15 cellular contexts compared by ENCODE assay signal in the genomic region with DNA sequence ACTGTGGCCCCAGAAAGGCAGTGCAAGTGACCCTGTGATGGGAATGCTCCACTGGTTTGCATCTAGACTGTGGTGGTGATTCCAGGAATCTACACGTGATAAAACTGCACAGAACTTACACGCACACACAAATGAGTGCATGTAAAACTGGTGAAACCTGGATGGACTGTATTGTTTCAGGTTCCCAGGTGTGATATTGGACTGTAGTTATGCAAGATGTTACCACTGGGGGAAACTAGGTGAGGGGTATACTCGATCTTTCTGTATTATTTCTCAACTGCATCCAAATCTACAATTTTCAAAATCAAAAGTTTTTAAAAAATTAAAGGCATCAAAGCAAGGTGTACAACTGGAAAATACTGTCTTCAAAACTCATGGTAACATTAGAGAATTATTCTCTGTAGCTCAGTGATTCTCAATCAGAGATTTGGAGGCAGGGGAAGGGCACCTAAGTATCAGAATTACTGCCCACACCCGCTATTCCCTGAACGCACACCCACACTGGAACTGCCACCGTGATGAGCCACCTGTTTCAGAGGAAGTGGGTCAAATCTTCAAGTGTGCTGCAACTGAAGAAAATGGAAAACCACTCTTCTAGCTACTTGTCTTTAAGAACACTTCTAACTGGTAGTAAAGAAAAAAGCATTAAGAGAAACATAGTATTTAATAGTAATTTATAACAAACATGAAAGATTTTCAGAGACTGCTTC. TPM values are rescaled to one million over a fixed set of nuclear protein-coding genes. Genes with fewer than 3 reads are reported as not detected.
DNase-seq lines count a peak whose midpoint lies in the region; ATAC-seq and TF ChIP-seq lines count a peak whose summit lies in the region.
"Had no signal": no experiment of that assay in that cellular context is flagged by ENCODE, and none has a peak within 500 bp of the region (broad histone marks: within the 10 kb centered on the region; RNA-seq: fewer than 3 reads in every experiment).

No MANE protein-coding gene starts in this region.

- H4K20me1 ChIP-seq in OCI-LY1 (ENCODE audit: insufficient read depth, low read length), result no peaks in the 10 kb centered on the region

- peak; percentile 19 for DNase-seq in DMS79 treated with DMSO at 0.1 percent for 48 hours (lab: John Stamatoyannopoulos, UW)
- DNase-seq in DMS79 (lab: John Stamatoyannopoulos, UW), result no peak
- DNase-seq in stimulated activated CD4-positive, alpha-beta T cell treated with anti-CD3 and anti-CD28 coated beads, TNF-alpha, amount 100 ng/mL, for 24 hours (ENCODE audit: low read depth in 3 of 3), result peak in 2 of 3 experiments; percentile 14 to 56
- DNase-seq in Right ventricle myocardium inferior (ENCODE audit: missing footprints), result no peak
- no peak for DNase-seq in NCI-H2171 (lab: John Stamatoyannopoulos, UW)
- DNase-seq: aorta, foreskin keratinocyte, KG1, mucosa of descending colon, NCI-H2081, SK-N-SH had no signal

- no peaks in the 10 kb centered on the region for H3K27me3 Mint-ChIP-seq in activated naive CD8-positive, alpha-beta T cell

- no peaks in the 10 kb centered on the region for H3K27me3 ChIP-seq in OCI-LY1 (ENCODE audit: insufficient read depth, low read length)
- H3K27me3 ChIP-seq: foreskin keratinocyte had no signal

- ATAC-seq in esophagus mucosa (no peak), Right ventricle myocardium inferior (no peak)
- ATAC-seq: foreskin keratinocyte, mucosa of descending colon had no signal

- H3K4me2 ChIP-seq in OCI-LY1 (ENCODE audit: low read length), result no peak overlapping the region
- H3K4me2 ChIP-seq: SK-N-SH had no signal

- H3K4me1 Mint-ChIP-seq in activated naive CD8-positive, alpha-beta T cell (ENCODE audit: low read depth), result peaks cover 61% of the 10 kb centered on the region

- no peak overlapping the region for H3K4me3 ChIP-seq in OCI-LY1 (ENCODE audit: low read depth, low read length, poor library complexity, severe bottlenecking)
- H3K4me3 ChIP-seq: mucosa of descending colon had no signal

- no peak overlapping the region for H3K9ac ChIP-seq in OCI-LY1 (ENCODE audit: low read length)
- H3K9ac ChIP-seq: SK-N-SH had no signal

- no peak overlapping the region for H3K27ac Mint-ChIP-seq in activated naive CD8-positive, alpha-beta T cell

- peak overlapping the region; percentile 47 for H3K27ac ChIP-seq in OCI-LY1 (ENCODE audit: low read depth, low read length, poor library complexity, severe bottlenecking)
- H3K27ac ChIP-seq: 22Rv1, foreskin keratinocyte had no signal

- no peaks in the 10 kb centered on the region for H3K9me2 ChIP-seq in OCI-LY1 (ENCODE audit: low read depth, low read length)
- H3K9me2 ChIP-seq: SK-N-SH had no signal

- H3K9me3 Mint-ChIP-seq in activated naive CD8-positive, alpha-beta T cell (ENCODE audit: low read depth), result no peaks in the 10 kb centered on the region

- no peak overlapping the region for H2AFZ ChIP-seq in OCI-LY1 (ENCODE audit: low read length)

- peak overlapping the region; percentile 5 for H3K4me3 Mint-ChIP-seq in activated naive CD8-positive, alpha-beta T cell

- H3K9me3 ChIP-seq in OCI-LY1 (ENCODE audit: low read length), result no peaks in the 10 kb centered on the region
- H3K9me3 ChIP-seq: mucosa of descending colon, SK-N-SH had no signal

- H3K36me3 Mint-ChIP-seq in activated naive CD8-positive, alpha-beta T cell, result peaks cover 14% of the 10 kb centered on the region

- TF ChIP-seq CTCF in OCI-LY1 (IDR thresholded peaks at IDR 0.05; ENCODE audit: low read length), result peak; percentile 14; the same call in 1 of the 2 replicates

- 0 out of 2 replicates have a peak, but pooled peaks cover 8% of the 10 kb centered on the region for H3F3A ChIP-seq in OCI-LY1 (ENCODE audit: insufficient read depth, low read length)

- intact Hi-C loops in Right ventricle myocardium inferior (cut with DNase I), result no loop called here

- peaks cover 28% of the 10 kb centered on the region for H3K79me2 ChIP-seq in OCI-LY1 (ENCODE audit: insufficient read depth, low read length)

- peaks cover 63% of the 10 kb centered on the region for H3K4me1 ChIP-seq in OCI-LY1 (ENCODE audit: insufficient read depth, low read length, severe bottlenecking)

- H3K36me3 ChIP-seq in OCI-LY1 (ENCODE audit: insufficient read depth, low read length), result peaks cover 17% of the 10 kb centered on the region; the same call in 1 of the 2 replicates

RNA-seq across cellular contexts. Expression of a gene that starts 26.7 kb away (rescaled TPM):
- 24.9 TPM for total RNA-seq in esophagus mucosa
- 11.2 TPM for total RNA-seq in Right ventricle myocardium inferior

Comparison
In these comparisons a context has a peak if more than half of its experiments do, and no peak if none do; other contexts are left out.
1. DNase-seq: peak in DMS79 treated with DMSO at 0.1 percent for 48 hours (single experiment) and stimulated activated CD4-positive, alpha-beta T cell treated with anti-CD3 and anti-CD28 coated beads, TNF-alpha, amount 100 ng/mL, for 24 hours (2 of 3); none in DMS79 (single experiment), Right ventricle myocardium inferior (single experiment) and NCI-H2171 (single experiment).